In the genomic region with DNA sequence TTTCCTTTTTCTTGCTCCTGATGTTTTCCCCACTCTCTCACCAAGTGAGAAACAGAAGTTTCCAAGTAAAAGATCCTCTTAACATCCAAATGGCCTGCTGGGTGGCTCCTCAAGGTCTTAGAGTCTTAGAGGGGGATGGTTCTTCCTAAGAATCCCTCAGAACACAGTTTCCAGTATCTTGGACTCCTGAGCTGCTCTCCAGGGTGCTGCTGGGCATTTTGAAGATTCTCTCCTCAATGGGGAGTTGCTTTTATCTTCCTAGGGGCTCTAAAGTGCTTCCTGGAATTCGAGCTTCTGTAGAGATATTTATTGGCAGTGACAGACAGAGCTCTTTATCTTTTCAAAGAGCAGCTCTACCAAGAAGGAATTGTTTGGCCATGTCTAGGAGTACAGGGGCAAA, we compare ENCODE assay signal across 1 cellular context.
A peak's percentile ranks its signal among the peaks of the same experiment; 100 is the strongest.
TF ChIP-seq lines count a peak whose summit lies in the region.

No MANE protein-coding gene starts in this region.

TF ChIP-seq in GM23338, 12 proteins besides CTCF, POLR2A, EP300 and RAD21 (continued from another document):
- TF ChIP-seq, protein P1, sequence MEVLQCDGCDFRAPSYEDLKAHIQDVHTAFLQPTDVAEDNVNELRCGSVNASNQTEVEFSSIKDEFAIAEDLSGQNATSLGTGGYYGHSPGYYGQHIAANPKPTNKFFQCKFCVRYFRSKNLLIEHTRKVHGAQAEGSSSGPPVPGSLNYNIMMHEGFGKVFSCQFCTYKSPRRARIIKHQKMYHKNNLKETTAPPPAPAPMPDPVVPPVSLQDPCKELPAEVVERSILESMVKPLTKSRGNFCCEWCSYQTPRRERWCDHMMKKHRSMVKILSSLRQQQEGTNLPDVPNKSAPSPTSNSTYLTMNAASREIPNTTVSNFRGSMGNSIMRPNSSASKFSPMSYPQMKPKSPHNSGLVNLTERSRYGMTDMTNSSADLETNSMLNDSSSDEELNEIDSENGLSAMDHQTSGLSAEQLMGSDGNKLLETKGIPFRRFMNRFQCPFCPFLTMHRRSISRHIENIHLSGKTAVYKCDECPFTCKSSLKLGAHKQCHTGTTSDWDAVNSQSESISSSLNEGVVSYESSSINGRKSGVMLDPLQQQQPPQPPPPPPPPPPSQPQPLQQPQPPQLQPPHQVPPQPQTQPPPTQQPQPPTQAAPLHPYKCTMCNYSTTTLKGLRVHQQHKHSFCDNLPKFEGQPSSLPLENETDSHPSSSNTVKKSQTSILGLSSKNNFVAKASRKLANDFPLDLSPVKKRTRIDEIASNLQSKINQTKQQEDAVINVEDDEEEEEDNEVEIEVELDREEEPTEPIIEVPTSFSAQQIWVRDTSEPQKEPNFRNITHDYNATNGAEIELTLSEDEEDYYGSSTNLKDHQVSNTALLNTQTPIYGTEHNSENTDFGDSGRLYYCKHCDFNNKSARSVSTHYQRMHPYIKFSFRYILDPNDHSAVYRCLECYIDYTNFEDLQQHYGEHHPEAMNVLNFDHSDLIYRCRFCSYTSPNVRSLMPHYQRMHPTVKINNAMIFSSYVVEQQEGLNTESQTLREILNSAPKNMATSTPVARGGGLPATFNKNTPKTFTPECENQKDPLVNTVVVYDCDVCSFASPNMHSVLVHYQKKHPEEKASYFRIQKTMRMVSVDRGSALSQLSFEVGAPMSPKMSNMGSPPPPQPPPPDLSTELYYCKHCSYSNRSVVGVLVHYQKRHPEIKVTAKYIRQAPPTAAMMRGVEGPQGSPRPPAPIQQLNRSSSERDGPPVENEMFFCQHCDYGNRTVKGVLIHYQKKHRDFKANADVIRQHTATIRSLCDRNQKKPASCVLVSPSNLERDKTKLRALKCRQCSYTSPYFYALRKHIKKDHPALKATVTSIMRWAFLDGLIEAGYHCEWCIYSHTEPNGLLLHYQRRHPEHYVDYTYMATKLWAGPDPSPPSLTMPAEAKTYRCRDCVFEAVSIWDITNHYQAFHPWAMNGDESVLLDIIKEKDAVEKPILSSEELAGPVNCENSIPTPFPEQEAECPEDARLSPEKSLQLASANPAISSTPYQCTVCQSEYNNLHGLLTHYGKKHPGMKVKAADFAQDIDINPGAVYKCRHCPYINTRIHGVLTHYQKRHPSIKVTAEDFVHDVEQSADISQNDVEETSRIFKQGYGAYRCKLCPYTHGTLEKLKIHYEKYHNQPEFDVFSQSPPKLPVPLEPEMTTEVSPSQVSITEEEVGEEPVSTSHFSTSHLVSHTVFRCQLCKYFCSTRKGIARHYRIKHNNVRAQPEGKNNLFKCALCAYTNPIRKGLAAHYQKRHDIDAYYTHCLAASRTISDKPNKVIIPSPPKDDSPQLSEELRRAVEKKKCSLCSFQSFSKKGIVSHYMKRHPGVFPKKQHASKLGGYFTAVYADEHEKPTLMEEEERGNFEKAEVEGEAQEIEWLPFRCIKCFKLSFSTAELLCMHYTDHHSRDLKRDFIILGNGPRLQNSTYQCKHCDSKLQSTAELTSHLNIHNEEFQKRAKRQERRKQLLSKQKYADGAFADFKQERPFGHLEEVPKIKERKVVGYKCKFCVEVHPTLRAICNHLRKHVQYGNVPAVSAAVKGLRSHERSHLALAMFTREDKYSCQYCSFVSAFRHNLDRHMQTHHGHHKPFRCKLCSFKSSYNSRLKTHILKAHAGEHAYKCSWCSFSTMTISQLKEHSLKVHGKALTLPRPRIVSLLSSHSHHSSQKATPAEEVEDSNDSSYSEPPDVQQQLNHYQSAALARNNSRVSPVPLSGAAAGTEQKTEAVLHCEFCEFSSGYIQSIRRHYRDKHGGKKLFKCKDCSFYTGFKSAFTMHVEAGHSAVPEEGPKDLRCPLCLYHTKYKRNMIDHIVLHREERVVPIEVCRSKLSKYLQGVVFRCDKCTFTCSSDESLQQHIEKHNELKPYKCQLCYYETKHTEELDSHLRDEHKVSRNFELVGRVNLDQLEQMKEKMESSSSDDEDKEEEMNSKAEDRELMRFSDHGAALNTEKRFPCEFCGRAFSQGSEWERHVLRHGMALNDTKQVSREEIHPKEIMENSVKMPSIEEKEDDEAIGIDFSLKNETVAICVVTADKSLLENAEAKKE (CRISPR knock-in tag; IDR thresholded peaks at IDR 0.05), result 0 out of 2 replicates have a peak, but pooled peaks have one; percentile 30
- TF ChIP-seq, protein P2, sequence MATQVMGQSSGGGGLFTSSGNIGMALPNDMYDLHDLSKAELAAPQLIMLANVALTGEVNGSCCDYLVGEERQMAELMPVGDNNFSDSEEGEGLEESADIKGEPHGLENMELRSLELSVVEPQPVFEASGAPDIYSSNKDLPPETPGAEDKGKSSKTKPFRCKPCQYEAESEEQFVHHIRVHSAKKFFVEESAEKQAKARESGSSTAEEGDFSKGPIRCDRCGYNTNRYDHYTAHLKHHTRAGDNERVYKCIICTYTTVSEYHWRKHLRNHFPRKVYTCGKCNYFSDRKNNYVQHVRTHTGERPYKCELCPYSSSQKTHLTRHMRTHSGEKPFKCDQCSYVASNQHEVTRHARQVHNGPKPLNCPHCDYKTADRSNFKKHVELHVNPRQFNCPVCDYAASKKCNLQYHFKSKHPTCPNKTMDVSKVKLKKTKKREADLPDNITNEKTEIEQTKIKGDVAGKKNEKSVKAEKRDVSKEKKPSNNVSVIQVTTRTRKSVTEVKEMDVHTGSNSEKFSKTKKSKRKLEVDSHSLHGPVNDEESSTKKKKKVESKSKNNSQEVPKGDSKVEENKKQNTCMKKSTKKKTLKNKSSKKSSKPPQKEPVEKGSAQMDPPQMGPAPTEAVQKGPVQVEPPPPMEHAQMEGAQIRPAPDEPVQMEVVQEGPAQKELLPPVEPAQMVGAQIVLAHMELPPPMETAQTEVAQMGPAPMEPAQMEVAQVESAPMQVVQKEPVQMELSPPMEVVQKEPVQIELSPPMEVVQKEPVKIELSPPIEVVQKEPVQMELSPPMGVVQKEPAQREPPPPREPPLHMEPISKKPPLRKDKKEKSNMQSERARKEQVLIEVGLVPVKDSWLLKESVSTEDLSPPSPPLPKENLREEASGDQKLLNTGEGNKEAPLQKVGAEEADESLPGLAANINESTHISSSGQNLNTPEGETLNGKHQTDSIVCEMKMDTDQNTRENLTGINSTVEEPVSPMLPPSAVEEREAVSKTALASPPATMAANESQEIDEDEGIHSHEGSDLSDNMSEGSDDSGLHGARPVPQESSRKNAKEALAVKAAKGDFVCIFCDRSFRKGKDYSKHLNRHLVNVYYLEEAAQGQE (IDR thresholded peaks at IDR 0.05; ENCODE audit: unreplicated experiment), result peak; percentile 68
